In the genomic region with DNA sequence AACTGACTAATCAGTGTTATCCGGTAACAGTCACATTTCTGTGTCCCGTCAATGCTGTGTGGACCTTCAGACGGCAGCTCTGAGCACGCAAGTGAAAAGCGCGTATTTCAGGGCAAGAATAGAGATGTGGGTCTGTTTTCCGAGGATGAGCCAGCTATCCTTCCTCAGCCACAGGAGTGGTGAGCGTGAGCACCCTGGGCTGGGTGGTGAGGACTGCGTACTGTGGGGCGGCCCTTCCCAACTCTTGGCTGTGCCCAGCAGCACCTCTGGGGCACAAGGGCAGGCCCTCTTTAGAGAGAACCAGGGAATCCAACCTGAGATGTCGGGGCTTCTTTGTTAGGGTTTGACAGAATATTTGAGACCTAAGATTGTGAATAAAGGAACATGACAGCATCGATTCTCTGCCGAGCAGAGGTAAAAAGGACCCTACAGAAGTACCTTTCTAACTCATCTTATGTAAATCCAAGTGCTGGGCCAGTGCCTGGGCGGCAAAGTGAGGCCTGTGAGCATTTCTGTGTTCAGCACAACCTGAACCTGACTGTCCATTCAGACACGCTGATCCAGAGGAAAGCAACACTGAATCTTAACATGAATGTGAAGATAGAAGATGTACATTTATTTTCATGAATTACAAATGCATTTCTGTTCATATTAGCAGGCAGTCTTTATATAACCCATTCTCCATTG, we compare ENCODE assay signal across 20 cellular contexts. TPM values are rescaled to one million over a fixed set of nuclear protein-coding genes. Genes with fewer than 3 reads are reported as not detected.
DNase-seq lines count a peak whose midpoint lies in the region; ATAC-seq lines count a peak whose summit lies in the region.
"Had no signal": no experiment of that assay in that cellular context is flagged by ENCODE, and none has a peak within 500 bp of the region (broad histone marks: within the 10 kb centered on the region; RNA-seq: fewer than 3 reads in every experiment).

No MANE protein-coding gene starts in this region.

- H3K4me3 Mint-ChIP-seq in activated T-cell treated with anti-CD3 and anti-CD28 coated beads, Interleukin-2, amount 50 U/mL, for 72 hours: peak overlapping the region; percentile 20 to 28
- no peak overlapping the region for H3K4me3 Mint-ChIP-seq in T-cell
- peak overlapping the region; percentile 29 for H3K4me3 Mint-ChIP-seq in stimulated activated effector memory CD8-positive, alpha-beta T cell treated with anti-CD3 and anti-CD28 coated beads, Interleukin-12 subunit alpha, Interleukin-12 subunit beta, amount 100 ng/mL, for 72 hours
- H3K4me3 Mint-ChIP-seq: T-helper 2 cell treated with Interferon-gamma antibody and Interleukin-4, amounts not matched to agents 5 μg/mL and 100 μg/mL, for 36 hours had no signal

- H3K36me3 Mint-ChIP-seq in activated T-cell treated with anti-CD3 and anti-CD28 coated beads, Interleukin-2, amount 50 U/mL, for 72 hours (ENCODE audit: insufficient read depth in 2 of 2): peaks cover 14 to 48% of the 10 kb centered on the region in 2 donors
- peaks cover 53% of the 10 kb centered on the region for H3K36me3 Mint-ChIP-seq in T-cell
- H3K36me3 Mint-ChIP-seq in stimulated activated effector memory CD8-positive, alpha-beta T cell treated with anti-CD3 and anti-CD28 coated beads, Interleukin-12 subunit alpha, Interleukin-12 subunit beta, amount 100 ng/mL, for 72 hours: peaks cover 70% of the 10 kb centered on the region

- peaks cover 70% of the 10 kb centered on the region for H3K4me1 Mint-ChIP-seq in activated T-cell treated with anti-CD3 and anti-CD28 coated beads, Interleukin-2, amount 50 U/mL, for 72 hours (ENCODE audit: low read depth)
- peaks cover 31 to 74% (median 53%) of the 10 kb centered on the region in 3 donors for H3K4me1 Mint-ChIP-seq in T-cell
- H3K4me1 Mint-ChIP-seq in stimulated activated effector memory CD8-positive, alpha-beta T cell treated with anti-CD3 and anti-CD28 coated beads, Interleukin-12 subunit alpha, Interleukin-12 subunit beta, amount 100 ng/mL, for 72 hours: peaks cover 90% of the 10 kb centered on the region

- peak overlapping the region; percentile 63 for H3K27ac ChIP-seq in cingulate gyrus (ENCODE audit: low read depth, low read length)
- H3K27ac ChIP-seq: A549, PC-9, right atrium auricular region, SJCRH30, testis, WERI-Rb-1 had no signal

- DNase-seq in activated T-cell treated with anti-CD3 and anti-CD28 coated beads, Interleukin-2, amount 50 U/mL, for 72 hours: no peak
- DNase-seq in activated T-cell treated with anti-CD3 and anti-CD28 coated beads, Interleukin-2, amount 50 U/mL, for 48 hours: no peak
- no peak for DNase-seq in T-cell
- DNase-seq in stimulated activated effector memory CD8-positive, alpha-beta T cell treated with anti-CD3 and anti-CD28 coated beads, Interleukin-12 subunit alpha, Interleukin-12 subunit beta, amount 100 ng/mL, for 72 hours (ENCODE audit: low spot score in 2 of 2): no peak
- DNase-seq in NCI-H2029 (lab: John Stamatoyannopoulos, UW): no peak
- DNase-seq in NCI-H69 (lab: John Stamatoyannopoulos, UW): no peak
- DNase-seq: activated CD4-positive, alpha-beta T cell treated with anti-CD3 and anti-CD28 coated beads, Interleukin-2, amount 50 U/mL, for 1 hour; EL; foreskin melanocyte; islet precursor cell; NCI-H226; PC-9; SJCRH30; testis; WERI-Rb-1 had no signal

- H3K27ac Mint-ChIP-seq in activated T-cell treated with anti-CD3 and anti-CD28 coated beads, Interleukin-2, amount 50 U/mL, for 72 hours: no peak overlapping the region
- H3K27ac Mint-ChIP-seq in T-cell: peak overlapping the region; percentile 23 to 82
- H3K27ac Mint-ChIP-seq in stimulated activated effector memory CD8-positive, alpha-beta T cell treated with anti-CD3 and anti-CD28 coated beads, Interleukin-12 subunit alpha, Interleukin-12 subunit beta, amount 100 ng/mL, for 72 hours: peak overlapping the region; percentile 5

- no peak for ATAC-seq in activated T-cell treated with anti-CD3 and anti-CD28 coated beads, Interleukin-2, amount 50 U/mL, for 72 hours (replicated peaks in 1 of 2)
- ATAC-seq in T-cell (replicated peaks in 1 of 4) (no peak), HG03045 (IDR thresholded peaks at IDR 0.05; ENCODE audit: unreplicated experiment) (no peak)
- no peak for ATAC-seq in stimulated activated effector memory CD8-positive, alpha-beta T cell treated with anti-CD3 and anti-CD28 coated beads, Interleukin-12 subunit alpha, Interleukin-12 subunit beta, amount 100 ng/mL, for 72 hours
- ATAC-seq: A549 had no signal

- CTCF ChIA-PET in T-cell (lab: Charles Lee): interaction anchor here in 1 of 2 donors (1.2 to 1.6 kb wide), 2 partner anchors 27 to 191 kb away, joined by 3 to 7 read pairs; a partner anchor contains a TSS

- POLR2A ChIA-PET in T-cell (lab: Charles Lee): interaction anchor here in 1 of 2 donors (0.5 to 0.8 kb wide), 2 partner anchors 104 to 112 kb away, joined by 3 to 7 read pairs; no protein-coding TSS in a partner anchor

- H3K27me3 Mint-ChIP-seq in activated T-cell treated with anti-CD3 and anti-CD28 coated beads, Interleukin-2, amount 50 U/mL, for 72 hours (ENCODE audit: low read depth): no peaks in the 10 kb centered on the region
- H3K27me3 Mint-ChIP-seq in T-cell: no peaks in the 10 kb centered on the region

- no peaks in the 10 kb centered on the region for H3K9me3 Mint-ChIP-seq in activated T-cell treated with anti-CD3 and anti-CD28 coated beads, Interleukin-2, amount 50 U/mL, for 72 hours
- H3K9me3 Mint-ChIP-seq in T-cell: no peaks in the 10 kb centered on the region
- no peaks in the 10 kb centered on the region for H3K9me3 Mint-ChIP-seq in stimulated activated effector memory CD8-positive, alpha-beta T cell treated with anti-CD3 and anti-CD28 coated beads, Interleukin-12 subunit alpha, Interleukin-12 subunit beta, amount 100 ng/mL, for 72 hours
- H3K9me3 Mint-ChIP-seq: T-helper 2 cell treated with Interferon-gamma antibody and Interleukin-4, amounts not matched to agents 5 μg/mL and 100 μg/mL, for 36 hours had no signal

RNA-seq across cellular contexts. Expression of a gene that starts 26.5 kb away (rescaled TPM):
- total RNA-seq in activated T-cell treated with anti-CD3 and anti-CD28 coated beads, Interleukin-2, amount 50 U/mL, for 72 hours: 1 to 10 TPM; 2.5 to 4.4 TPM
- total RNA-seq in T-cell: 10 to 100 TPM in 2 of 5 donors, 1 to 10 TPM in 3; 8.2 to 12.6 (median 9.9) TPM

Comparison
In these comparisons a context has a peak if more than half of its experiments do, and no peak if none do; other contexts are left out.
1. H3K4me3 Mint-ChIP-seq: peak in activated T-cell treated with anti-CD3 and anti-CD28 coated beads, Interleukin-2, amount 50 U/mL, for 72 hours (2 of 2) and stimulated activated effector memory CD8-positive, alpha-beta T cell treated with anti-CD3 and anti-CD28 coated beads, Interleukin-12 subunit alpha, Interleukin-12 subunit beta, amount 100 ng/mL, for 72 hours (single experiment); none in T-cell (0 of 3).